19 cellular contexts compared by ENCODE assay signal in the genomic region with DNA sequence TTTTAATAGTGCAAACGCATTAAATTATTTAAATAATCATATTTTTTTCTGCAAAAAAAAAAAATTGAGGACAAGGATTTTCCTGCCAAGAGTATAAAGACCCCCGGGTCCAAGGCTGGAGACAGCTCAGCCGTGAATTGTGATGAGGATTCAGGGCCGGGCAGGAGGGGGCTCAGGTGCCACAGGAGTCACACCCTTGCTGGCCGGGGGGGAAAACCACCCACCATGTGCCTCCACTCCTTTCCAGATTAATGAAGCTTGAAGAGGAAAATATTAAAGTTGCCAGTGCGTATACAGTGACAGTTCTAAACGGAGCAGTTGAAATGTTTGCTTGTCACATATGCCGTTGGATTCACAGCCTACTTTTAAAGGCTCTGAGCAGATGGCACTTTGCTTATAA. TPM values are rescaled to one million over a fixed set of nuclear protein-coding genes. Genes with fewer than 3 reads are reported as not detected.
"Had no signal": no experiment of that assay in that cellular context is flagged by ENCODE, and none has a peak within 500 bp of the region (broad histone marks: within the 10 kb centered on the region; RNA-seq: fewer than 3 reads in every experiment).

No MANE protein-coding gene starts in this region.

- H3K4me3 Mint-ChIP-seq: T-cell had no signal

- H3K4me1 Mint-ChIP-seq: T-cell had no signal

- H3K27ac Mint-ChIP-seq: T-cell had no signal

- H3K9me3 ChIP-seq: SK-N-SH had no signal

- H3K9me3 Mint-ChIP-seq: T-cell had no signal

- H3K9ac ChIP-seq: SK-N-SH had no signal

- H3K27ac ChIP-seq: RWPE1 had no signal

- DNase-seq: KBM-7; MV-4-11; NCI-H1048; NCI-H1105; NCI-H1417; NCI-H1436 treated with DMSO at 0.1 percent for 48 hours; NCI-H187; NCI-H2029; NCI-H2081 treated with DMSO at 0.1 percent for 48 hours; NCI-H2227 treated with DMSO at 0.1 percent for 48 hours; NCI-H524; NK-92 treated with Interleukin-12 subunit alpha and Interleukin-12 subunit beta, amount 100 ng/mL, for 24 hours; PC-3; SHP77; SK-N-SH; SW 1271; T-cell had no signal

- H3K36me3 Mint-ChIP-seq: T-cell had no signal

RNA-seq across cellular contexts. Expression of a gene that starts 49.7 kb away (rescaled TPM):
- total RNA-seq: HT-29, PC-3 had no signal
- polyA plus RNA-seq: SK-N-SH had no signal
